8 cellular contexts compared by ENCODE assay signal in genomic region chr1:204446413-204447111, GRCh38. TPM values are rescaled to one million over a fixed set of nuclear protein-coding genes. Genes with fewer than 3 reads are reported as not detected.
A peak's percentile ranks its signal among the peaks of the same experiment; 100 is the strongest.
DNase-seq lines count a peak whose midpoint lies in the region; ATAC-seq and TF ChIP-seq lines count a peak whose summit lies in the region.

No MANE protein-coding gene starts in this region.

- peak; percentile 56 for TF ChIP-seq CTCF in DOHH2 (IDR thresholded peaks at IDR 0.05; ENCODE audit: low read depth, low read length, poor library complexity, severe bottlenecking)
- peak; percentile 57 for TF ChIP-seq CTCF in WTC11 (IDR thresholded peaks at IDR 0.05)
- peak in 2 of 3 donors; percentile 58 to 59 for TF ChIP-seq CTCF in breast epithelium (IDR thresholded peaks at IDR 0.05)

- peaks cover 13% of the 10 kb centered on the region for H3K4me1 ChIP-seq in DOHH2 (ENCODE audit: control insufficient read depth, low read length)
- peaks cover 0 to 15% of the 10 kb centered on the region in 2 donors for H3K4me1 ChIP-seq in breast epithelium

- no peaks in the 10 kb centered on the region for H3K9me3 Mint-ChIP-seq in WTC11

- POLR2A ChIA-PET in WTC11 (lab: Charles Lee): interaction anchor here (0.9 to 2.3 kb wide), 4 partner anchors 47 to 61 kb away, joined by 3 to 27 read pairs (median 6); partner anchors contain the start of gene PIK3C2B

- peaks cover 35% of the 10 kb centered on the region for H3K4me1 Mint-ChIP-seq in WTC11

- H3K27ac Mint-ChIP-seq in WTC11: peak overlapping the region; percentile 84

- H3K27ac ChIP-seq in DOHH2 (ENCODE audit: low read depth, low read length) (no peak overlapping the region), breast epithelium (peak overlapping the region; percentile 35 to 37)

- DNase-seq in NCI-H2171 (lab: John Stamatoyannopoulos, UW) (peak; percentile 96), WTC11 (ENCODE audit: low spot score) (peak; percentile 90), breast epithelium (ENCODE audit: low spot score in 2 of 2) (no peak), iris pigment epithelial cell (ENCODE audit: low read depth) (peak; percentile 53)
- peak; percentile 43 to 70 (median 56) for DNase-seq in stimulated activated CD4-positive, alpha-beta T cell treated with anti-CD3 and anti-CD28 coated beads, Interleukin-1b, Interleukin-23, amount 100 ng/mL, for 24 hours (ENCODE audit: low read depth in 4 of 4, low spot score in 1 of 4)

- H3K27me3 Mint-ChIP-seq in WTC11 (ENCODE audit: low read depth): no peaks in the 10 kb centered on the region

- H3K4me2 ChIP-seq in DOHH2 (ENCODE audit: low read length): peak overlapping the region; percentile 18

- H3K4me3 ChIP-seq in DOHH2 (ENCODE audit: low read length) (no peak overlapping the region), breast epithelium (no peak overlapping the region)

- no peaks in the 10 kb centered on the region for H3F3A ChIP-seq in DOHH2 (ENCODE audit: control insufficient read depth, insufficient read depth)

- H3K27me3 ChIP-seq in DOHH2 (ENCODE audit: control insufficient read depth, low read length): no peaks in the 10 kb centered on the region
- no peaks in the 10 kb centered on the region for H3K27me3 ChIP-seq in breast epithelium

- H3K4me3 Mint-ChIP-seq in WTC11: no peak overlapping the region

- ATAC-seq in HG02678 (IDR thresholded peaks at IDR 0.05; ENCODE audit: unreplicated experiment): peak; percentile 71
- peak; percentile 88 for ATAC-seq in WTC11
- ATAC-seq in HG03571 (IDR thresholded peaks at IDR 0.05; ENCODE audit: unreplicated experiment): no peak

- no peaks in the 10 kb centered on the region for H4K20me1 ChIP-seq in DOHH2 (ENCODE audit: control insufficient read depth, insufficient read depth, low read depth, low read length)

- H3K36me3 ChIP-seq in DOHH2 (ENCODE audit: control insufficient read depth, low read length): peaks cover 5% of the 10 kb centered on the region; the same call in 1 of the 2 replicates
- H3K36me3 ChIP-seq in breast epithelium: no peaks in the 10 kb centered on the region

- H3K79me2 ChIP-seq in DOHH2 (ENCODE audit: control insufficient read depth, low read length): no peaks in the 10 kb centered on the region

- no peak for TF ChIP-seq POLR2A in breast epithelium (IDR thresholded peaks at IDR 0.05)

- H3K9me2 ChIP-seq in DOHH2 (replicated peaks; ENCODE audit: control insufficient read depth, low read length): no peaks in the 10 kb centered on the region

- H3K9me3 ChIP-seq in DOHH2 (ENCODE audit: control insufficient read depth, insufficient read depth, low read length): no peaks in the 10 kb centered on the region
- no peaks in the 10 kb centered on the region for H3K9me3 ChIP-seq in breast epithelium

- intact Hi-C loops in breast epithelium (cut with DNase I; ENCODE audit: low total_unique reads): loop anchor here (5.0 kb wide), 1 partner anchor 56 kb away; no protein-coding TSS in a partner anchor

- CTCF ChIA-PET in WTC11 (lab: Charles Lee): interaction anchor here (0.5 to 13.1 kb wide), 42 partner anchors 10 to 927 kb away, joined by 3 to 906 read pairs (median 4); partner anchors contain the start of genes GOLT1A, MDM4, PIK3C2B and PLEKHA6

- peaks cover 21% of the 10 kb centered on the region; the same call in 1 of the 2 replicates for H3K36me3 Mint-ChIP-seq in WTC11

TF ChIP-seq in WTC11, 78 proteins besides CTCF, POLR2A, EP300 and RAD21:
- TF ChIP-seq ESRRA (CRISPR knock-in tag; IDR thresholded peaks at IDR 0.05; ENCODE audit: borderline replicate concordance): no peak
- 0 out of 2 replicates have a peak, but pooled peaks have one; percentile 37 for TF ChIP-seq TEAD1 (CRISPR knock-in tag; IDR thresholded peaks at IDR 0.05)
- TF ChIP-seq USF2 (CRISPR knock-in tag; IDR thresholded peaks at IDR 0.05): peak; percentile 52
- TF ChIP-seq ARID4B (CRISPR knock-in tag; IDR thresholded peaks at IDR 0.05; ENCODE audit: borderline replicate concordance): peak; percentile 30; the same call in 1 of the 2 replicates

RNA-seq across cellular contexts. Expression of gene PPP1R15B, which starts 34.9 kb away (rescaled TPM):
- total RNA-seq in WTC11 (2021): 43.7 to 47.7 TPM (median 44.6 TPM) in 3 replicates
- total RNA-seq in breast epithelium: 10 to 100 TPM; 47.5 to 91.6 (median 53.3) TPM

RNA-seq across cellular contexts. Expression of gene PIK3C2B, which starts 48.0 kb away (rescaled TPM):
- 20.8 to 27.7 TPM (median 22.6 TPM) in 3 replicates for total RNA-seq in WTC11 (2021)
- 10 to 100 TPM; 17.6 to 31.5 (median 24.9) TPM for total RNA-seq in breast epithelium

Comparison
In these comparisons a context has a peak if more than half of its experiments do, and no peak if none do; other contexts are left out.
1. DNase-seq: peak in NCI-H2171 (single experiment), WTC11 (single experiment), iris pigment epithelial cell (single experiment) and stimulated activated CD4-positive, alpha-beta T cell treated with anti-CD3 and anti-CD28 coated beads, Interleukin-1b, Interleukin-23, amount 100 ng/mL, for 24 hours (4 of 4); none in breast epithelium (0 of 2).
2. Peak in every context shown above with its lines, with median percentiles within 50 percentile points of each other: CTCF ChIP-seq.